Comparison of ENCODE assay signal across 9 cellular contexts in the genomic region with DNA sequence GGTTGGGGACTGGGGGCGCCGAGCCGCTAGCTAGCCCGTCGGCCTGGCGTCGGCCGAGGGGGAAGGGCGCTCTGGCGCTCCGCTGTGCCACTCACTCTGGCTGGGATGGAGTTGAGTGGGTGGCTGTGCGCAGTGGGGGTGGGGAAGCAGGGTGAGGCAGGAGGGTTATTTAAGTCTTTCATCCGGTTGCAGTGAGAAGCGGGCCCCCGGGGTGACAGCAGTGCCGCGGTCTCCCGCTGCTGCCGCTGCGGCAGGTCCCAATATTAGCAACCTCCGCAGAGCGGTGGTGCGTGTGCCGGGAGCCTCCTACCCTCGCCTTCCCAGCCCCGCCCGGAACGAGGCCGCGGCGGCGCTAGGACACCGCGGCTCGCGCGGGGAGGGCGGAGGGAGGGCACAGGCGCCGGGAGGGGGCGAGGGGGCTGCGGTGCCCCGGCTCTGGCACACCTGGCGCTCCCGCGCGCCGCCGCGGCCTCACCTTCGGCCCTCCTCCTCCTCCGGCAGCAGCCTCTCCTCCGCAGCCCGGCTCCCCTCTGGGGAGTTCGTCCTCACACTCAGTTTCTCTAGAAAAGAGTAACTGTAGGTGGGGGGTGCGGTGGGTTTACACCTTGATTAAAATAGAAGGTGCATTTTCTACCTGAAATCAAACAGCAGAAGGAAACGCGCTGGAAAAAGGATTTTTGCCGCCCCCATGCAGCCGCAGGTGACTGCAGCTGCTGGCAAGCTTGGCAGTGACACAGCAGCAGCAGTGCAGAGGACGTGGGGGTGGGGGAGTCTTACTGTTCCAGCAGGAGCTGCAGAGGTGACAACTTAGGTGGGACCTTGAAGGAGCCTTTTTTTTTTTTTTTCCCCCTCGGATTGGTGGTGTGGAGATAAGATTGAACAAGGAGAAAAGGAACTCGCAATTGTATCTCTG. TPM values are rescaled to one million over a fixed set of nuclear protein-coding genes. Genes with fewer than 3 reads are reported as not detected.
DNase-seq lines count a peak whose midpoint lies in the region; ATAC-seq, FAIRE-seq and TF ChIP-seq lines count a peak whose summit lies in the region.
"Had no signal": no experiment of that assay in that cellular context is flagged by ENCODE, and none has a peak within 500 bp of the region (broad histone marks: within the 10 kb centered on the region; RNA-seq: fewer than 3 reads in every experiment).

No MANE protein-coding gene starts in this region.

- H3K36me3 ChIP-seq in NT2/D1 (ENCODE audit: insufficient read depth, insufficient read length, low read length) (no peaks in the 10 kb centered on the region), kidney (ENCODE audit: control insufficient read depth in 1 of 2, insufficient read depth in 2 of 2, low read length in 2 of 2) (no peaks in the 10 kb centered on the region)

- intact Hi-C loops in kidney (cut with DNase I) = no loop called here

- no peaks in the 10 kb centered on the region for H3K4me1 ChIP-seq in NT2/D1 (ENCODE audit: insufficient read depth, insufficient read length)
- H3K4me1 ChIP-seq in kidney (ENCODE audit: control insufficient read depth in 1 of 2, insufficient read depth in 1 of 2, low read depth in 1 of 2, low read length in 2 of 2) = peaks cover 4% of the 10 kb centered on the region in 2 donors

- DNase-seq in GM20000 (ENCODE audit: low spot score) = peak; percentile 60
- no peak for DNase-seq in NT2/D1 (ENCODE audit: low read depth, low spot score)
- DNase-seq in astrocyte of the hippocampus (ENCODE audit: low read depth, low spot score) = peak; percentile 36
- peak; percentile 87 for DNase-seq in kidney
- peak; percentile 47 for DNase-seq in stimulated activated CD4-positive, alpha-beta T cell treated with anti-CD3 and anti-CD28 coated beads, Interleukin-4, amount 100 ng/mL, for 1 hour
- DNase-seq in left lobe of liver (ENCODE audit: low spot score) = no peak
- DNase-seq in NK-92 (lab: John Stamatoyannopoulos, UW; ENCODE audit: unreplicated experiment) = no peak

- H3K9ac ChIP-seq in NT2/D1 (ENCODE audit: insufficient read length, low read depth) (no peak overlapping the region), kidney (ENCODE audit: low read length in 2 of 2) (peak overlapping the region in 1 of 2 donors; percentile 43)

- H3K27me3 ChIP-seq in NT2/D1 (ENCODE audit: insufficient read depth, insufficient read length) = peaks cover 51% of the 10 kb centered on the region

- no peak for TF ChIP-seq CTCF in GM20000 (IDR thresholded peaks at IDR 0.05; ENCODE audit: extremely low read depth, missing control alignments)
- TF ChIP-seq CTCF in kidney (IDR thresholded peaks at IDR 0.05; ENCODE audit: borderline replicate concordance, extremely low read depth, insufficient read depth) = no peak

- FAIRE-seq in kidney (lab: Jason Lieb, UNC) = no peak

- peak overlapping the region; percentile 71 to 81 for H3K27ac ChIP-seq in kidney (ENCODE audit: low read depth in 2 of 2, low read length in 2 of 2)

- ATAC-seq in left lobe of liver (no peak), HG02763 (IDR thresholded peaks at IDR 0.05; ENCODE audit: unreplicated experiment) (no peak)

- H3K4me3 ChIP-seq in NT2/D1 (ENCODE audit: insufficient read length, low read depth) = peak overlapping the region; percentile 24
- peak overlapping the region; percentile 36 to 72 for H3K4me3 ChIP-seq in kidney (ENCODE audit: low read length in 2 of 2)

- H3K9me3 ChIP-seq in NT2/D1 (ENCODE audit: insufficient read depth, low read length) (no peaks in the 10 kb centered on the region), kidney (ENCODE audit: control insufficient read depth in 1 of 2, low read length in 2 of 2) (no peaks in the 10 kb centered on the region)

RNA-seq across cellular contexts. Expression of gene FGF9, which starts 4.5 kb away (rescaled TPM):
- total RNA-seq in kidney = 8.6 TPM
- 8.5 TPM for polyA plus RNA-seq in kidney (ENCODE audit: insufficient read depth, low read depth, low replicate concordance)
- total RNA-seq in left lobe of liver = not detected
- total RNA-seq: M059J had no signal

Comparison
In these comparisons a context has a peak if more than half of its experiments do, and no peak if none do; other contexts are left out.
1. DNase-seq: peak in GM20000 (single experiment), astrocyte of the hippocampus (single experiment), kidney (single experiment) and stimulated activated CD4-positive, alpha-beta T cell treated with anti-CD3 and anti-CD28 coated beads, Interleukin-4, amount 100 ng/mL, for 1 hour (single experiment); none in NT2/D1 (single experiment), left lobe of liver (single experiment) and NK-92 (single experiment).